ENCODE assay signal across 1 cellular context in the genomic region with DNA sequence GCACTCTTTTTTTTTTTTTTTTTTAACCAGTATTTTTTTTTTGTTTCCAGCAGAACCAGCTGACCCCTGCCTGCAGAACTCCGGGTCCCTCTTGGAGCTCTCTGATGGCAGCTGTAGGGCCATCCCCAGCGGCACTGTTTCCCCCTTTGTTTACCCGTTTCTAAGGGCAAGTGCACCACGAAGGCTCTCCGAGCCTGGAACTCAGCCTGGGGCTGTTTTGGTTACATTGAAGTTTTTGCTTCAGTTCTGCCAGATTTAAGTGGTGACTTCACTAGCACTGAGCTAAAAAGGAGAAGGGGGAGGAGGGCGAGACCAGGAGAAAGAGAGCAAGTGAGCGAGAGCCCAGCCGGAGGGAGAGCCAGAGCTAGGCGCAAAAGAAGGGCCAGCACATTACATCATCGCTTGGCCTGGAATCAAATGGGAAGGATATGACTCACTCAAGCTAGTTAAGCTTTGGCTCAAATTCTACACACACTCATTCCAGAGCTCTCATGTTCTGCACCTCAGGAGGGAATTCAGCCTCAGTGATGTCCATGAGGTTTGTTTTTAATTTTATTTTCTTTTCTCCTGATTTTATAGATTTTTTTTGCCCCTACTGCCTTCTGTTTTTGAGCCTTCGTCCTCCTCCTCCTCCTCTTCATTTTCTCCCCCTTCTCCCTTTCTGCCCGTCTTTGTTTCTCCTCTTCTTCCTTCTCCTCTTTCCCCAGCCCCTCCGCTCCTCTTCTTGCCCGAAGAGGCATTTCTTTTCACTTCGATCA.
TF ChIP-seq lines count a peak whose summit lies in the region.

No MANE protein-coding gene starts in this region.

TF ChIP-seq in SK-N-SH, 30 proteins besides CTCF, POLR2A, EP300 and RAD21 (continued from another document):
- TF ChIP-seq, protein P1, sequence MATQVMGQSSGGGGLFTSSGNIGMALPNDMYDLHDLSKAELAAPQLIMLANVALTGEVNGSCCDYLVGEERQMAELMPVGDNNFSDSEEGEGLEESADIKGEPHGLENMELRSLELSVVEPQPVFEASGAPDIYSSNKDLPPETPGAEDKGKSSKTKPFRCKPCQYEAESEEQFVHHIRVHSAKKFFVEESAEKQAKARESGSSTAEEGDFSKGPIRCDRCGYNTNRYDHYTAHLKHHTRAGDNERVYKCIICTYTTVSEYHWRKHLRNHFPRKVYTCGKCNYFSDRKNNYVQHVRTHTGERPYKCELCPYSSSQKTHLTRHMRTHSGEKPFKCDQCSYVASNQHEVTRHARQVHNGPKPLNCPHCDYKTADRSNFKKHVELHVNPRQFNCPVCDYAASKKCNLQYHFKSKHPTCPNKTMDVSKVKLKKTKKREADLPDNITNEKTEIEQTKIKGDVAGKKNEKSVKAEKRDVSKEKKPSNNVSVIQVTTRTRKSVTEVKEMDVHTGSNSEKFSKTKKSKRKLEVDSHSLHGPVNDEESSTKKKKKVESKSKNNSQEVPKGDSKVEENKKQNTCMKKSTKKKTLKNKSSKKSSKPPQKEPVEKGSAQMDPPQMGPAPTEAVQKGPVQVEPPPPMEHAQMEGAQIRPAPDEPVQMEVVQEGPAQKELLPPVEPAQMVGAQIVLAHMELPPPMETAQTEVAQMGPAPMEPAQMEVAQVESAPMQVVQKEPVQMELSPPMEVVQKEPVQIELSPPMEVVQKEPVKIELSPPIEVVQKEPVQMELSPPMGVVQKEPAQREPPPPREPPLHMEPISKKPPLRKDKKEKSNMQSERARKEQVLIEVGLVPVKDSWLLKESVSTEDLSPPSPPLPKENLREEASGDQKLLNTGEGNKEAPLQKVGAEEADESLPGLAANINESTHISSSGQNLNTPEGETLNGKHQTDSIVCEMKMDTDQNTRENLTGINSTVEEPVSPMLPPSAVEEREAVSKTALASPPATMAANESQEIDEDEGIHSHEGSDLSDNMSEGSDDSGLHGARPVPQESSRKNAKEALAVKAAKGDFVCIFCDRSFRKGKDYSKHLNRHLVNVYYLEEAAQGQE (IDR thresholded peaks at IDR 0.05; ENCODE audit: low read depth, low read length), result 0 out of 2 replicates have a peak, but pooled peaks have one; percentile 4
- no peak for TF ChIP-seq NRF1 (IDR thresholded peaks at IDR 0.05; ENCODE audit: low read depth, low read length)
- TF ChIP-seq, protein P2, sequence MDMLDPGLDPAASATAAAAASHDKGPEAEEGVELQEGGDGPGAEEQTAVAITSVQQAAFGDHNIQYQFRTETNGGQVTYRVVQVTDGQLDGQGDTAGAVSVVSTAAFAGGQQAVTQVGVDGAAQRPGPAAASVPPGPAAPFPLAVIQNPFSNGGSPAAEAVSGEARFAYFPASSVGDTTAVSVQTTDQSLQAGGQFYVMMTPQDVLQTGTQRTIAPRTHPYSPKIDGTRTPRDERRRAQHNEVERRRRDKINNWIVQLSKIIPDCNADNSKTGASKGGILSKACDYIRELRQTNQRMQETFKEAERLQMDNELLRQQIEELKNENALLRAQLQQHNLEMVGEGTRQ (IDR thresholded peaks at IDR 0.05; ENCODE audit: borderline replicate concordance, low read depth, low read length), result no peak
- TF ChIP-seq FOSL2 (IDR thresholded peaks at IDR 0.05; ENCODE audit: borderline replicate concordance, low read depth), result peak; percentile 96
- TF ChIP-seq YY1 (IDR thresholded peaks at IDR 0.05; ENCODE audit: low read depth), result 0 out of 2 replicates have a peak, but pooled peaks have one; percentile 44
- peak; percentile 30; the same call in 1 of the 2 replicates for TF ChIP-seq MXI1 (IDR thresholded peaks at IDR 0.05; ENCODE audit: low read depth, low read length)
- TF ChIP-seq MAX (IDR thresholded peaks at IDR 0.05; ENCODE audit: low read depth), result peak; percentile 75
- TF ChIP-seq GABPA (IDR thresholded peaks at IDR 0.05; ENCODE audit: low read depth), result no peak
- peak; percentile 52 for TF ChIP-seq TEAD4 (IDR thresholded peaks at IDR 0.05; ENCODE audit: borderline replicate concordance, insufficient read depth)
- peak; percentile 87 for TF ChIP-seq TCF12 (IDR thresholded peaks at IDR 0.05)
- 0 out of 2 replicates have a peak, but pooled peaks have one; percentile 41 for TF ChIP-seq USF1 (IDR thresholded peaks at IDR 0.05; ENCODE audit: borderline replicate concordance, low read depth)
- TF ChIP-seq FOXJ3 (CRISPR knock-in tag; IDR thresholded peaks at IDR 0.05), result no peak
- peak; percentile 87 for TF ChIP-seq CHD2 (IDR thresholded peaks at IDR 0.05; ENCODE audit: low read length, partially characterized antibody)
- peak; percentile 100 for TF ChIP-seq NFIC (IDR thresholded peaks at IDR 0.05; ENCODE audit: borderline replicate concordance)
- TF ChIP-seq RXRA (IDR thresholded peaks at IDR 0.05; ENCODE audit: borderline replicate concordance, low read depth), result peak; percentile 31; the same call in 1 of the 2 replicates
- no peak for TF ChIP-seq EZH2phosphoT487 (IDR thresholded peaks at IDR 0.05; ENCODE audit: borderline replicate concordance, low read depth)
- no peak; the same call in 1 of the 2 replicates for TF ChIP-seq FOXM1 (IDR thresholded peaks at IDR 0.05; ENCODE audit: low read depth)
- no peak; the same call in 1 of the 2 replicates for TF ChIP-seq SIN3A (IDR thresholded peaks at IDR 0.05; ENCODE audit: borderline replicate concordance, low read depth, low read length)
- no peak for TF ChIP-seq GATA2 (CRISPR knock-in tag; IDR thresholded peaks at IDR 0.05)
- peak; percentile 15; the same call in 1 of the 2 replicates for TF ChIP-seq SMC3 (IDR thresholded peaks at IDR 0.05; ENCODE audit: low read depth, low read length)
- TF ChIP-seq POLR2AphosphoS5 (IDR thresholded peaks at IDR 0.05; ENCODE audit: low read depth, low read length), result peak; percentile 89
- TF ChIP-seq ELF1 (IDR thresholded peaks at IDR 0.05), result no peak
- peak; percentile 99 for TF ChIP-seq JUND (IDR thresholded peaks at IDR 0.05)
- peak; percentile 88 for TF ChIP-seq RCOR1 (IDR thresholded peaks at IDR 0.05; ENCODE audit: low read length)
